8 cellular contexts compared by ENCODE assay signal in the genomic region with DNA sequence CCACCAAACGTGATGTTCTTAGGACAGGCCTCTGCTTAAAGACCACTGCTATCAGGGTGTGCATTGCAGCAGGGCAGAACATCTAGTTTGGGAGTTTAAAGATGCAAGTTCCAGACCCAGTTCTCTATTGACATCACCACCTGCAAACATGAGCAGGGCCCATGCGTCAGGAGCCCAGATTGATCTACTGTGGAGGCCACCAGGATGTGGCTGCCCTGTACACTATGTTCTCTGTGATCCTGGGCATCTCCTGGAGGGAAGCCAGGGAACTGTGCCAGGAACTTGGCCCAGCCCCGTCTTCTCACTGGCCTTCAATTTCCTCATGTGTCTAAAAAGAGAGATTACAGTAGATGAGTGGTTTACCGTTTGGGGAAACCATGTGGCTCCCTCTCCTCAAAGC.
DNase-seq lines count a peak whose midpoint lies in the region; ATAC-seq and TF ChIP-seq lines count a peak whose summit lies in the region.

No MANE protein-coding gene starts in this region.

- H3K9me3 ChIP-seq in SJSA1 (replicated peaks): no peaks in the 10 kb centered on the region

- no peak for TF ChIP-seq CTCF in fibroblast of villous mesenchyme (IDR thresholded peaks at IDR 0.05; ENCODE audit: insufficient read depth, low read depth, low read length)

- ATAC-seq in HG02884 (IDR thresholded peaks at IDR 0.05; ENCODE audit: unreplicated experiment): no peak

- H3K4me3 ChIP-seq in SJSA1 (no peak overlapping the region), fibroblast of villous mesenchyme (ENCODE audit: low read depth, low read length) (no peak overlapping the region)

- peak overlapping the region; percentile 9 for H3K27ac ChIP-seq in SJSA1

- H3K27me3 ChIP-seq in SJSA1 (replicated peaks): no peaks in the 10 kb centered on the region

- no peaks in the 10 kb centered on the region for H3K36me3 ChIP-seq in SJSA1

- DNase-seq in EL (peak; percentile 31), SJSA1 (ENCODE audit: low read depth in 1 of 2, low spot score in 2 of 2) (peak; percentile 76 to 79), fibroblast of villous mesenchyme (ENCODE audit: low read depth) (peak; percentile 67), renal cortical epithelial cell (ENCODE audit: low read depth) (peak; percentile 84), NCI-H524 treated with DMSO at 0.1 percent for 48 hours (lab: John Stamatoyannopoulos, UW) (no peak), activated gamma-delta T cell (lab: John Stamatoyannopoulos, UW) (no peak)
- DNase-seq in stimulated activated CD4-positive, alpha-beta T cell treated with anti-CD3 and anti-CD28 coated beads, Interleukin-4, amount 100 ng/mL, for 1 hour: no peak

- peaks cover 72% of the 10 kb centered on the region for H3K4me1 ChIP-seq in SJSA1 (replicated peaks)

Comparison
In these comparisons a context has a peak if more than half of its experiments do, and no peak if none do; other contexts are left out.
1. DNase-seq: peak in EL (single experiment), SJSA1 (2 of 2), fibroblast of villous mesenchyme (single experiment) and renal cortical epithelial cell (single experiment); none in NCI-H524 treated with DMSO at 0.1 percent for 48 hours (single experiment), stimulated activated CD4-positive, alpha-beta T cell treated with anti-CD3 and anti-CD28 coated beads, Interleukin-4, amount 100 ng/mL, for 1 hour (single experiment) and activated gamma-delta T cell (single experiment).